In genomic region chr15:69794643-69795461, GRCh38 we compare ENCODE assay signal across 10 cellular contexts.
DNase-seq lines count a peak whose midpoint lies in the region; ATAC-seq and TF ChIP-seq lines count a peak whose summit lies in the region.
"Had no signal": no experiment of that assay in that cellular context is flagged by ENCODE, and none has a peak within 500 bp of the region (broad histone marks: within the 10 kb centered on the region; RNA-seq: fewer than 3 reads in every experiment).

No MANE protein-coding gene starts in this region.

- H3K27me3 Mint-ChIP-seq in activated naive CD4-positive, alpha-beta T cell treated with anti-CD3 and anti-CD28 coated beads, Interleukin-2, amount 10 ng/mL, durations not matched to agents 7 days and 5 days = peaks cover 44% of the 10 kb centered on the region

- no peaks in the 10 kb centered on the region for H3K4me1 Mint-ChIP-seq in activated naive CD4-positive, alpha-beta T cell treated with anti-CD3 and anti-CD28 coated beads, Interleukin-2, amount 10 ng/mL, durations not matched to agents 7 days and 5 days

- no peaks in the 10 kb centered on the region for H3K9me2 ChIP-seq in HCT116 (ENCODE audit: insufficient read depth)

- POLR2A ChIA-PET in HCT116 (lab: Charles Lee) = no interaction called here

- H3K27me3 ChIP-seq in HCT116 (ENCODE audit: insufficient read depth, low read length) (no peaks in the 10 kb centered on the region), brain microvascular endothelial cell (replicated peaks) (no peaks in the 10 kb centered on the region), stomach (no peaks in the 10 kb centered on the region)

- no peaks in the 10 kb centered on the region for H3K36me3 Mint-ChIP-seq in activated naive CD4-positive, alpha-beta T cell treated with anti-CD3 and anti-CD28 coated beads, Interleukin-2, amount 10 ng/mL, durations not matched to agents 7 days and 5 days

- WGBS in stomach, 5 donors = 56 to 60% (median 60%) methylated on average over 11 of the region's 11 CpGs

- H3K9me3 ChIP-seq in HCT116 (ENCODE audit: control insufficient read depth in 1 of 2, insufficient read depth in 1 of 2, low read depth in 1 of 2, low read length in 2 of 2) = no peaks in the 10 kb centered on the region
- peaks cover 0 to 12% (median 10%) of the 10 kb centered on the region in 4 donors for H3K9me3 ChIP-seq in stomach

- CTCF ChIA-PET in HCT116 (lab: Charles Lee) = no interaction called here
- CTCF ChIA-PET in activated naive CD4-positive, alpha-beta T cell treated with anti-CD3 and anti-CD28 coated beads, Interleukin-2, amount 10 ng/mL, durations not matched to agents 7 days and 5 days (lab: Charles Lee) = no interaction called here

- peak overlapping the region; percentile 69 for H3K27ac ChIP-seq in HCT116 (ENCODE audit: low read depth, low read length)
- peak overlapping the region; percentile 8 for H3K27ac ChIP-seq in brain microvascular endothelial cell
- peak overlapping the region in 4 of 5 donors; percentile 43 to 79 (median 67) for H3K27ac ChIP-seq in stomach

- H3K79me2 ChIP-seq in HCT116 (ENCODE audit: insufficient read depth, low read length) = no peaks in the 10 kb centered on the region

- H3K4me3 ChIP-seq in HCT116 (replicated peaks in 1 of 2; ENCODE audit: low read depth in 1 of 2, low read length in 2 of 2) = peak overlapping the region in 1 of 2 experiments; percentile 18; a peak in 1 of 4 replicates
- H3K4me3 ChIP-seq in brain microvascular endothelial cell (ENCODE audit: low read depth, low read length) = no peak overlapping the region
- no peak overlapping the region for H3K4me3 ChIP-seq in stomach

- no peak overlapping the region for H3K27ac Mint-ChIP-seq in activated naive CD4-positive, alpha-beta T cell treated with anti-CD3 and anti-CD28 coated beads, Interleukin-2, amount 10 ng/mL, durations not matched to agents 7 days and 5 days

- peak overlapping the region; percentile 53 for H2AFZ ChIP-seq in HCT116 (ENCODE audit: low read depth, low read length, poor library complexity, severe bottlenecking)

- H3K4me3 Mint-ChIP-seq in activated naive CD4-positive, alpha-beta T cell treated with anti-CD3 and anti-CD28 coated beads, Interleukin-2, amount 10 ng/mL, durations not matched to agents 7 days and 5 days = no peak overlapping the region

- H3K9me3 Mint-ChIP-seq in activated naive CD4-positive, alpha-beta T cell treated with anti-CD3 and anti-CD28 coated beads, Interleukin-2, amount 10 ng/mL, durations not matched to agents 7 days and 5 days = peaks cover 8% of the 10 kb centered on the region

- in situ Hi-C loops in brain microvascular endothelial cell (cut with HindIII; ENCODE audit: low pct_ligation_motif_present, low sequenced_read_pairs) = no loop called here

- TF ChIP-seq CTCF in HCT116 (IDR thresholded peaks at IDR 0.05 in 2 of 3, conservative IDR thresholded peaks at IDR 0.05 in 1 of 3; ENCODE audit: borderline replicate concordance in 1 of 3, insufficient read depth in 1 of 3, low read depth in 2 of 3, low read length in 2 of 3) = no peak
- TF ChIP-seq CTCF in brain microvascular endothelial cell (IDR thresholded peaks at IDR 0.05; ENCODE audit: low read depth, low read length, missing control alignments) = no peak
- no peak for TF ChIP-seq CTCF in stomach (IDR thresholded peaks at IDR 0.05)

- TF ChIP-seq EP300 in stomach (IDR thresholded peaks at IDR 0.05) = no peak

- RAD21 ChIA-PET in HCT116 (lab: Charles Lee; ENCODE audit: low non-redundant PET in 1 of 2, low total read pairs in 2 of 2, uncharacterized antibody in 2 of 2, unreplicated experiment in 2 of 2) = no interaction called here

- TF ChIP-seq POLR2A in HCT116 (IDR thresholded peaks at IDR 0.05; ENCODE audit: borderline replicate concordance, extremely low read depth, insufficient read depth, insufficient read length) = no peak
- TF ChIP-seq POLR2A in stomach (IDR thresholded peaks at IDR 0.05) = no peak

- DNase-seq in HCT116 (ENCODE audit: low read depth, low spot score) (peak; percentile 4), brain microvascular endothelial cell (peak; percentile 39), iPS-NIHi11 (ENCODE audit: low spot score) (peak; percentile 47), stomach (no peak), NCI-H1436 (lab: John Stamatoyannopoulos, UW) (no peak)
- no peak for DNase-seq in activated naive CD4-positive, alpha-beta T cell treated with anti-CD3 and anti-CD28 coated beads, Interleukin-2, amount 10 ng/mL, durations not matched to agents 7 days and 5 days
- no peak for DNase-seq in stimulated activated CD4-positive, alpha-beta T cell treated with anti-CD3 and anti-CD28 coated beads, Interleukin-1b, Interleukin-23, amount 100 ng/mL, for 48 hours
- DNase-seq: DND-41, NCI-H446 had no signal

- H3K4me1 ChIP-seq in HCT116 (ENCODE audit: control insufficient read depth in 1 of 2, insufficient read depth in 2 of 2, low read length in 2 of 2) (peaks cover 21% of the 10 kb centered on the region in 2 experiments), stomach (peaks cover 0 to 20% (median 14%) of the 10 kb centered on the region in 4 donors)

- BruUV-seq in HCT116 (replicated peaks; lab: Mats Ljungman, UMichigan) = no TSS peak

- TF ChIP-seq RAD21 in HCT116 (IDR thresholded peaks at IDR 0.05; ENCODE audit: low read depth) = no peak

- ATAC-seq in HCT116 = peak; percentile 78
- no peak for ATAC-seq in GM21360 (IDR thresholded peaks at IDR 0.05; ENCODE audit: unreplicated experiment)

- H3K36me3 ChIP-seq in HCT116 (ENCODE audit: control insufficient read depth in 1 of 2, insufficient read depth in 2 of 2, low read length in 2 of 2) = no peaks in the 10 kb centered on the region
- no peaks in the 10 kb centered on the region for H3K36me3 ChIP-seq in brain microvascular endothelial cell (replicated peaks)
- no peaks in the 10 kb centered on the region for H3K36me3 ChIP-seq in stomach

- peak overlapping the region; percentile 57 for H3K4me2 ChIP-seq in HCT116 (ENCODE audit: low read length)

- 0 out of 2 replicates have a peak overlapping the region, but pooled peaks have one; percentile 4 for H3K9ac ChIP-seq in HCT116 (ENCODE audit: low read length)

- no peaks in the 10 kb centered on the region for H4K20me1 ChIP-seq in HCT116 (ENCODE audit: insufficient read depth)

- intact Hi-C loops in HCT116 (cut with micrococcal nuclease) = no loop called here
- intact Hi-C loops in stomach (cut with DNase I; ENCODE audit: low total_unique reads) = no loop called here

TF ChIP-seq in HCT116, 20 proteins besides CTCF, POLR2A, EP300 and RAD21:
- TF ChIP-seq SP1 (IDR thresholded peaks at IDR 0.05; ENCODE audit: low read depth) = peak; percentile 38; the same call in 1 of the 2 replicates
- no peak for TF ChIP-seq POLR2AphosphoS5 (IDR thresholded peaks at IDR 0.05; ENCODE audit: low read depth, low read length)
- TF ChIP-seq ZNF274 (IDR thresholded peaks at IDR 0.05; ENCODE audit: low read depth, low read length) = no peak
- no peak for TF ChIP-seq CBX3 (IDR thresholded peaks at IDR 0.05; ENCODE audit: low read depth)
- TF ChIP-seq ELF1 (IDR thresholded peaks at IDR 0.05; ENCODE audit: borderline replicate concordance, low read depth) = no peak
- TF ChIP-seq ZBTB33 (IDR thresholded peaks at IDR 0.05; ENCODE audit: extremely low read depth, insufficient replicate concordance, low read length) = no peak
- TF ChIP-seq EGR1 (IDR thresholded peaks at IDR 0.05; ENCODE audit: low read depth) = no peak
- no peak for TF ChIP-seq ZFX (IDR thresholded peaks at IDR 0.05)
- no peak for TF ChIP-seq TCF7L2 (IDR thresholded peaks at IDR 0.05; ENCODE audit: borderline replicate concordance, extremely low read depth, insufficient read depth, insufficient read length)

Comparison
In these comparisons a context has a peak if more than half of its experiments do, and no peak if none do; other contexts are left out.
1. DNase-seq: peak in HCT116 (single experiment), brain microvascular endothelial cell (single experiment) and iPS-NIHi11 (single experiment); none in stomach (single experiment), NCI-H1436 (single experiment), activated naive CD4-positive, alpha-beta T cell treated with anti-CD3 and anti-CD28 coated beads, Interleukin-2, amount 10 ng/mL, durations not matched to agents 7 days and 5 days (single experiment) and stimulated activated CD4-positive, alpha-beta T cell treated with anti-CD3 and anti-CD28 coated beads, Interleukin-1b, Interleukin-23, amount 100 ng/mL, for 48 hours (single experiment).
2. H3K27ac ChIP-seq: peak in every context shown above with its lines; median percentile 69 in HCT116; 67 in stomach; 8 in brain microvascular endothelial cell.